21 cellular contexts compared by ENCODE assay signal in the genomic region with DNA sequence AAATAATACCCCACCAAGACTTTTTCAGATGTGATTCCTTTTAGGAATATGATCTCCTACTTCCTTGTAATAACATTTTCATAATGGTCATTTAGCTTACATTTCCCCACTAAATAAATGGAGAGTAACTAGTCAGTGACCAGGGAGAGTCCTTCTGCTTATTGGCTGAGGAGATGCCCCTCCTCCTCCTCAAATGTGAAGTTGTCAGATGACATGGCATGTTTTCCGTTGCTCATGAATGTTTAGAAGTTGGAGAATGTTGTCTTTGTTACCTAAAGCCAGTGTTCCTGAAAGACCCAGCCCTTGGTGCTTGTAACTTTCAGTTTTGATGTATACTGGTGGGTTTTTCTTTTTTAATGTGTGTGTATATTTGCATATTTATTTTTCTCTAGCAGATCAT. TPM values are rescaled to one million over a fixed set of nuclear protein-coding genes. Genes with fewer than 3 reads are reported as not detected.
"Had no signal": no experiment of that assay in that cellular context is flagged by ENCODE, and none has a peak within 500 bp of the region (broad histone marks: within the 10 kb centered on the region; RNA-seq: fewer than 3 reads in every experiment).

No MANE protein-coding gene starts in this region.

- H3K27ac ChIP-seq: dorsolateral prefrontal cortex, foreskin keratinocyte, upper lobe of right lung had no signal

- H3K4me1 ChIP-seq: foreskin keratinocyte, upper lobe of right lung had no signal

- H3K9me3 ChIP-seq: upper lobe of right lung had no signal

- DNase-seq: activated CD4-positive, alpha-beta T cell treated with anti-CD3 and anti-CD28 coated beads for 48 hours; activated CD4-positive, CD25-positive, alpha-beta regulatory T cell; activated CD8-positive, alpha-beta T cell treated with anti-CD3 and anti-CD28 coated beads, Interleukin-2, amount 10 ng/mL, durations not matched to agents 7 days and 5 days; activated naive CD4-positive, alpha-beta T cell treated with anti-CD3 and anti-CD28 coated beads for 36 hours; activated naive CD8-positive, alpha-beta T cell treated with anti-CD3 and anti-CD28 coated beads, Interleukin-2, amount 50 U/mL, for 24 hours; activated T-cell treated with anti-CD3 and anti-CD28 coated beads, Interleukin-2, amount 50 U/mL, for 24 hours; anterior cingulate cortex; caudate nucleus; dorsolateral prefrontal cortex; foreskin keratinocyte; head of caudate nucleus; kidney; midbrain; occipital lobe; retina; stimulated activated naive B cell treated with anti-CD40 and anti-IgM and Interleukin-4, amounts not matched to agents 10 μg/mL and 1 μg/mL and 100 μg/mL, for 72 hours; upper lobe of right lung had no signal

- H3K27me3 ChIP-seq: dorsolateral prefrontal cortex, foreskin keratinocyte, upper lobe of right lung had no signal

- H3K4me3 ChIP-seq: dorsolateral prefrontal cortex, lung, upper lobe of right lung had no signal

RNA-seq across cellular contexts. Expression of gene CSRP3, which starts 38.2 kb away (rescaled TPM):
- total RNA-seq: activated CD8-positive, alpha-beta T cell treated with anti-CD3 and anti-CD28 coated beads, Interleukin-2, amount 10 ng/mL, durations not matched to agents 7 days and 5 days; activated naive CD4-positive, alpha-beta T cell treated with anti-CD3 and anti-CD28 coated beads for 36 hours; activated T-helper 2 cell treated with anti-CD3 and anti-CD28 coated beads, Interferon-gamma antibody, Interleukin-2, Interleukin-4, amounts not matched to agents 10 μg/mL and 5 μg/mL and 100 μg/mL, durations not matched to agents 14 hours and 24 hours and 36 hours; dorsolateral prefrontal cortex; foreskin keratinocyte; kidney; left lobe of liver; posterior vena cava; upper lobe of right lung had no signal
